4 cellular contexts compared by ENCODE assay signal in genomic region chr1:220473440-220473839, GRCh38.
TF ChIP-seq lines count a peak whose summit lies in the region.

No MANE protein-coding gene starts in this region.

TF ChIP-seq in A549, 52 proteins besides CTCF, POLR2A, EP300 and RAD21:
- TF ChIP-seq HEYL (CRISPR knock-in tag; IDR thresholded peaks at IDR 0.05), result no peak
- TF ChIP-seq ELK1 (IDR thresholded peaks at IDR 0.05; ENCODE audit: low read depth, low read length), result no peak
- no peak for TF ChIP-seq HOXA7 (CRISPR knock-in tag; IDR thresholded peaks at IDR 0.05)
- TF ChIP-seq TP53 (CRISPR knock-in tag; IDR thresholded peaks at IDR 0.05), result no peak
- TF ChIP-seq ZNF302 (CRISPR knock-in tag; IDR thresholded peaks at IDR 0.05), result no peak
- no peak for TF ChIP-seq CHD4 (IDR thresholded peaks at IDR 0.05; ENCODE audit: borderline replicate concordance)
- TF ChIP-seq PHF8 (IDR thresholded peaks at IDR 0.05; ENCODE audit: borderline replicate concordance, low read depth), result no peak
- no peak for TF ChIP-seq KDM5A (IDR thresholded peaks at IDR 0.05)
- no peak for TF ChIP-seq KDM1A (IDR thresholded peaks at IDR 0.05; ENCODE audit: low read depth)

TF ChIP-seq in GM23338, 12 proteins besides CTCF, POLR2A, EP300 and RAD21 (continues in another document):
- no peak for TF ChIP-seq NANOG (IDR thresholded peaks at IDR 0.05; ENCODE audit: borderline replicate concordance)
- no peak for TF ChIP-seq STAT1 (IDR thresholded peaks at IDR 0.05; ENCODE audit: unreplicated experiment)
- no peak for TF ChIP-seq ZNF114 (CRISPR knock-in tag; IDR thresholded peaks at IDR 0.05)
- no peak for TF ChIP-seq ZNF462 (CRISPR knock-in tag; IDR thresholded peaks at IDR 0.05)

TF ChIP-seq in HEK293, 187 proteins besides CTCF, POLR2A, EP300 and RAD21:
- peak; percentile 98 for TF ChIP-seq ZNF558 (tag by site-specific recombination; IDR thresholded peaks at IDR 0.05)
- no peak for TF ChIP-seq ZNF19 (tag by site-specific recombination; IDR thresholded peaks at IDR 0.05; ENCODE audit: low read depth)
TF ChIP-seq in HEK293: peak in this region for 1.

TF ChIP-seq in K562, 482 proteins besides CTCF, POLR2A, EP300 and RAD21:
- no peak for TF ChIP-seq CHD2 (IDR thresholded peaks at IDR 0.05; ENCODE audit: low read depth, low read length)
- TF ChIP-seq JUND (IDR thresholded peaks at IDR 0.05; ENCODE audit: borderline replicate concordance, low read depth, low read length), result no peak
- no peak for TF ChIP-seq JUND (tag; IDR thresholded peaks at IDR 0.05; ENCODE audit: borderline replicate concordance, low read depth, low read length)
- TF ChIP-seq TSC22D4 (tag; IDR thresholded peaks at IDR 0.05), result no peak
- TF ChIP-seq KAT7 (CRISPR knock-in tag; IDR thresholded peaks at IDR 0.05; ENCODE audit: borderline replicate concordance), result no peak
- TF ChIP-seq FOXP1 (CRISPR knock-in tag; IDR thresholded peaks at IDR 0.05), result no peak
- TF ChIP-seq ZNF639 (CRISPR knock-in tag; conservative IDR thresholded peaks at IDR 0.05 in 1 of 2, IDR thresholded peaks at IDR 0.05 in 1 of 2), result no peak
- no peak for TF ChIP-seq CUX1 (CRISPR knock-in tag; IDR thresholded peaks at IDR 0.05)
- TF ChIP-seq RBM14 (IDR thresholded peaks at IDR 0.05; ENCODE audit: borderline replicate concordance, insufficient read depth, low read depth, low read length), result no peak
- TF ChIP-seq ZNF140 (CRISPR knock-in tag; IDR thresholded peaks at IDR 0.05), result no peak
- TF ChIP-seq ZNF146 (CRISPR knock-in tag; IDR thresholded peaks at IDR 0.05; ENCODE audit: unreplicated experiment), result no peak
- no peak for TF ChIP-seq ZNF780A (CRISPR knock-in tag; IDR thresholded peaks at IDR 0.05)
- TF ChIP-seq ZNF764 (CRISPR knock-in tag; IDR thresholded peaks at IDR 0.05; ENCODE audit: low read depth), result no peak
- TF ChIP-seq DMBX1 (CRISPR knock-in tag; IDR thresholded peaks at IDR 0.05; ENCODE audit: borderline replicate concordance), result no peak
TF ChIP-seq in K562: peak in this region for 0.
